Comparison of ENCODE assay signal across 22 cellular contexts in the genomic region with DNA sequence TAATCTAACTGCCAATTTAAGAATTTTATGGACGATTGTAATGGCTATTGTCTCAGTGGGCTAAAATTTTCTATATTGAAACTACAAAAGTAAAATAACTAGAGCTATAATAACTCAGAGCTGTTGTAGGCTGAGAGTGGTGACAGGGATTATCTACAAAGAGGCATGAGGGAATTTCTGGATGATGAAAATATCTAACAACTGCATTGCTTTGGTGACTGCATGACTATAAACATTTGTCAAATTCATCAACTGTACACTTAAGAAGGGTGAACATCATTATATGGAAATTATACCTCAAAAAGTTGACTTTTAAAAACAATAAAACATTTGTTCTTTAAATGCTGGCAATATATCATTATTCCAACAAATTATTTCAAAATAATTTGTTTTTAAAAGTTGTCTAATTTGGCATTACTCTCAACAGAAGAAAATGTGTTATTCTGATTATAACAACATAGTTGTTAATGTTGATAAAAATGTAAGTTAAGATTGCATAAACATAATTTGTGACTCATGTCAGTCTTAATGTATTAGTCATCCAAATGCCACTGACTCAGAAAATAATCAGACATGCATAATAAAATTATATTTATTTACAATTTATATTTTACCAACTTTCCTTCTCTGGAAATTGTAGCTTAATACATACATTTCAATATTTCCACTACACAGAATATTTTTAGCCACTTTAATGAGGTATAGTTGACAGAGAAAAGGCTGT.
DNase-seq lines count a peak whose midpoint lies in the region; ATAC-seq and TF ChIP-seq lines count a peak whose summit lies in the region.
"Had no signal": no experiment of that assay in that cellular context is flagged by ENCODE, and none has a peak within 500 bp of the region (broad histone marks: within the 10 kb centered on the region; RNA-seq: fewer than 3 reads in every experiment).

No MANE protein-coding gene starts in this region.

- no peak for TF ChIP-seq POLR2A in erythroblast (IDR thresholded peaks at IDR 0.05; ENCODE audit: low read length)

- POLR2A ChIA-PET in RWPE1 (lab: Yijun Ruan, JAX; ENCODE audit: low non-redundant PET): no interaction called here
- POLR2A ChIA-PET in T-cell (lab: Charles Lee): no interaction called here

- CTCF ChIA-PET in RWPE1 (lab: Yijun Ruan, JAX): no interaction called here
- CTCF ChIA-PET in T-cell (lab: Charles Lee): no interaction called here

- H3K27ac ChIP-seq in RWPE1: no peak overlapping the region
- H3K27ac ChIP-seq: BLaER1, right atrium auricular region, SK-N-MC had no signal

- H3K27ac Mint-ChIP-seq in HFFc6 (peak overlapping the region; percentile 61), osteocyte (ENCODE audit: unreplicated experiment) (peak overlapping the region; percentile 32), T-cell (no peak overlapping the region)
- H3K27ac Mint-ChIP-seq: activated CD4-positive, alpha-beta T cell treated with anti-CD3 and anti-CD28 coated beads, Interleukin-2, amount 10 ng/mL, durations not matched to agents 24 days and 14 days; activated naive CD4-positive, alpha-beta T cell treated with anti-CD3 and anti-CD28 coated beads for 36 hours; type B pancreatic cell had no signal

- ATAC-seq in T-cell (replicated peaks in 1 of 4) (no peak), HG03442 (IDR thresholded peaks at IDR 0.05; ENCODE audit: unreplicated experiment) (no peak), GM18498 (IDR thresholded peaks at IDR 0.05; ENCODE audit: unreplicated experiment) (no peak)

- no peaks in the 10 kb centered on the region for H3K9me3 Mint-ChIP-seq in HFFc6
- peaks cover 7% of the 10 kb centered on the region for H3K9me3 Mint-ChIP-seq in osteocyte (ENCODE audit: unreplicated experiment)
- peaks cover 5 to 28% (median 20%) of the 10 kb centered on the region in 3 donors for H3K9me3 Mint-ChIP-seq in T-cell
- H3K9me3 Mint-ChIP-seq: activated CD4-positive, alpha-beta T cell treated with anti-CD3 and anti-CD28 coated beads, Interleukin-2, amount 10 ng/mL, durations not matched to agents 24 days and 14 days; type B pancreatic cell had no signal

- H3K36me3 Mint-ChIP-seq in HFFc6 (ENCODE audit: low read depth): peaks cover 10% of the 10 kb centered on the region
- no peaks in the 10 kb centered on the region for H3K36me3 Mint-ChIP-seq in osteocyte (ENCODE audit: unreplicated experiment)
- H3K36me3 Mint-ChIP-seq in T-cell: no peaks in the 10 kb centered on the region
- H3K36me3 Mint-ChIP-seq: type B pancreatic cell had no signal

- peak overlapping the region; percentile 50 for H3K4me3 Mint-ChIP-seq in HFFc6
- no peak overlapping the region for H3K4me3 Mint-ChIP-seq in osteocyte (ENCODE audit: unreplicated experiment)
- H3K4me3 Mint-ChIP-seq in T-cell: no peak overlapping the region
- H3K4me3 Mint-ChIP-seq: activated CD4-positive, alpha-beta T cell treated with anti-CD3 and anti-CD28 coated beads, Interleukin-2, amount 10 ng/mL, durations not matched to agents 24 days and 14 days; activated naive CD4-positive, alpha-beta T cell treated with anti-CD3 and anti-CD28 coated beads for 36 hours; type B pancreatic cell had no signal

- DNase-seq in HFFc6 (no peak), RWPE1 (ENCODE audit: low spot score) (peak; percentile 28), dedifferentiated amniotic fluid mesenchymal stem cell (ENCODE audit: extremely low spot score) (peak; percentile 34), osteocyte (ENCODE audit: extremely low spot score, unreplicated experiment) (no peak), erythroblast (lab: John Stamatoyannopoulos, UW) (no peak), T-cell (no peak)
- DNase-seq: activated CD4-positive, alpha-beta T cell treated with anti-CD3 and anti-CD28 coated beads, Interleukin-2, amount 10 ng/mL, durations not matched to agents 24 days and 14 days; activated CD8-positive, alpha-beta memory T cell treated with anti-CD3 and anti-CD28 coated beads, Interleukin-2, amount 50 U/mL, for 48 hours; activated naive CD4-positive, alpha-beta T cell treated with anti-CD3 and anti-CD28 coated beads for 36 hours; effector CD4-positive, alpha-beta T cell; H7; midbrain; MM.1S; NCI-H187 treated with DMSO at 0.1 percent for 48 hours; NCI-H524; stimulated activated naive CD4-positive, alpha-beta T cell treated with Interleukin-2 at 50 U/mL for 16 hours had no signal

- TF ChIP-seq CTCF in HFFc6 (IDR thresholded peaks at IDR 0.05) (no peak), RWPE1 (conservative IDR thresholded peaks at IDR 0.05; ENCODE audit: low read depth) (no peak), osteocyte (IDR thresholded peaks at IDR 0.05) (no peak)

- H3K27me3 Mint-ChIP-seq in HFFc6 (ENCODE audit: insufficient read depth) (no peaks in the 10 kb centered on the region), osteocyte (ENCODE audit: unreplicated experiment) (no peaks in the 10 kb centered on the region), T-cell (no peaks in the 10 kb centered on the region)
- H3K27me3 Mint-ChIP-seq: activated CD4-positive, alpha-beta T cell treated with anti-CD3 and anti-CD28 coated beads, Interleukin-2, amount 10 ng/mL, durations not matched to agents 24 days and 14 days; type B pancreatic cell had no signal

- H3K4me1 Mint-ChIP-seq in HFFc6 (ENCODE audit: low read depth): peaks cover 49% of the 10 kb centered on the region
- H3K4me1 Mint-ChIP-seq in osteocyte (ENCODE audit: unreplicated experiment): peaks cover 33% of the 10 kb centered on the region
- no peaks in the 10 kb centered on the region for H3K4me1 Mint-ChIP-seq in T-cell
- H3K4me1 Mint-ChIP-seq: activated CD4-positive, alpha-beta T cell treated with anti-CD3 and anti-CD28 coated beads, Interleukin-2, amount 10 ng/mL, durations not matched to agents 24 days and 14 days had no signal

Comparison
In these comparisons a context has a peak if more than half of its experiments do, and no peak if none do; other contexts are left out.
1. DNase-seq: peak in RWPE1 (single experiment) and dedifferentiated amniotic fluid mesenchymal stem cell (single experiment); none in HFFc6 (single experiment), osteocyte (single experiment), erythroblast (0 of 2) and T-cell (0 of 34).
2. H3K27ac Mint-ChIP-seq: peak in HFFc6 (single experiment) and osteocyte (single experiment); none in T-cell (0 of 2).